ENCODE assay signal across 20 cellular contexts in genomic region chr1:72827285-72827684, GRCh38.
A peak's percentile ranks its signal among the peaks of the same experiment; 100 is the strongest.
DNase-seq lines count a peak whose midpoint lies in the region; ATAC-seq, FAIRE-seq and TF ChIP-seq lines count a peak whose summit lies in the region.
"Had no signal": no experiment of that assay in that cellular context is flagged by ENCODE, and none has a peak within 500 bp of the region (broad histone marks: within the 10 kb centered on the region; RNA-seq: fewer than 3 reads in every experiment).

No MANE protein-coding gene starts in this region.

- H3K4me1 Mint-ChIP-seq in activated CD4-positive, alpha-beta T cell treated with anti-CD3 and anti-CD28 coated beads for 36 hours, result no peaks in the 10 kb centered on the region
- H3K4me1 Mint-ChIP-seq: activated naive CD8-positive, alpha-beta T cell treated with anti-CD3 and anti-CD28 coated beads, Interleukin-2, amount 50 U/mL, for 24 hours had no signal

- no peak overlapping the region for H2BK20ac ChIP-seq in H1 (ENCODE audit: low read length)

- H3K9me3 Mint-ChIP-seq in activated CD4-positive, alpha-beta T cell treated with anti-CD3 and anti-CD28 coated beads for 36 hours (ENCODE audit: low read depth), result peaks cover 13% of the 10 kb centered on the region

- H3K23ac ChIP-seq in H1 (ENCODE audit: insufficient read length), result no peak overlapping the region

- H2BK12ac ChIP-seq in H1 (ENCODE audit: low read depth, low read length), result no peak overlapping the region

- no peak overlapping the region for H4K5ac ChIP-seq in H1 (ENCODE audit: insufficient read length, low read depth, low read length)

- H2BK15ac ChIP-seq in H1 (ENCODE audit: low read length), result no peak overlapping the region

- POLR2A ChIA-PET in H1 (lab: Charles Lee; ENCODE audit: partially characterized antibody), result no interaction called here
- POLR2A ChIA-PET in activated CD4-positive, alpha-beta T cell treated with anti-CD3 and anti-CD28 coated beads for 36 hours (lab: Charles Lee), result no interaction called here

- H3K4ac ChIP-seq in H1 (replicated peaks; ENCODE audit: insufficient read length, low read depth, low read length), result no peak overlapping the region

- intact Hi-C loops in activated CD4-positive, alpha-beta T cell treated with anti-CD3 and anti-CD28 coated beads for 36 hours (cut with DNase I, micrococcal nuclease), result no loop called here

- H3K27ac ChIP-seq in GM23248 (no peak overlapping the region), H1 (ENCODE audit: low read depth, low read length) (no peak overlapping the region)
- H3K27ac ChIP-seq: neutrophil, right lobe of liver, VCaP had no signal

- CTCF ChIA-PET in H1 (lab: Charles Lee; ENCODE audit: partially characterized antibody), result no interaction called here
- CTCF ChIA-PET in activated CD4-positive, alpha-beta T cell treated with anti-CD3 and anti-CD28 coated beads for 36 hours (lab: Charles Lee), result no interaction called here

- H3K9ac ChIP-seq in GM23248 (no peak overlapping the region), H1 (replicated peaks in 1 of 4; ENCODE audit: extremely low read depth in 1 of 4, low read depth in 3 of 4, low read length in 3 of 4) (no peak overlapping the region)

- H2BK5ac ChIP-seq in H1 (ENCODE audit: low read depth, low read length), result no peak overlapping the region

- no peak overlapping the region for H3K18ac ChIP-seq in H1 (ENCODE audit: extremely low read depth, low read length)

- no peaks in the 10 kb centered on the region for H3K9me2 ChIP-seq in GM23248 (ENCODE audit: insufficient read depth)

- DNase-seq in GM23248, result peak; percentile 31
- peak; percentile 7 for DNase-seq in NOMO-1 treated with dmso at 0.1 percent for 144 hours (lab: John Stamatoyannopoulos, UW; ENCODE audit: unreplicated experiment)
- no peak for DNase-seq in H1 (ENCODE audit: low read depth in 1 of 2, low spot score in 2 of 2)
- peak; percentile 36 for DNase-seq in renal cortical epithelial cell (ENCODE audit: low read depth)
- DNase-seq in activated CD4-positive, alpha-beta T cell treated with anti-CD3 and anti-CD28 coated beads for 36 hours, result no peak
- DNase-seq in NCI-H524 treated with DMSO at 0.1 percent for 48 hours (lab: John Stamatoyannopoulos, UW), result no peak
- no peak for DNase-seq in NCI-H510A (lab: John Stamatoyannopoulos, UW)
- DNase-seq: activated CD8-positive, alpha-beta T cell treated with anti-CD3 and anti-CD28 coated beads, Interleukin-2, amount 10 ng/mL, durations not matched to agents 7 days and 5 days; activated naive CD8-positive, alpha-beta T cell treated with anti-CD3 and anti-CD28 coated beads, Interleukin-2, amount 50 U/mL, for 24 hours; NCI-H1436; NCI-H446 treated with DMSO at 0.1 percent for 48 hours; right lobe of liver; stimulated activated CD4-positive, alpha-beta T cell treated with anti-CD3 and anti-CD28 coated beads, Interleukin-2, amount 100 ng/mL, for 48 hours had no signal

- no peak overlapping the region for H4K8ac ChIP-seq in H1 (ENCODE audit: extremely low read depth, insufficient read depth, low read length)

- H3K4me1 ChIP-seq in GM23248 (ENCODE audit: insufficient read depth) (no peaks in the 10 kb centered on the region), H1 (replicated peaks in 1 of 4; ENCODE audit: control insufficient read depth in 3 of 4, insufficient read depth in 4 of 4, low read length in 3 of 4) (peaks cover 0 to 7% (median 1%) of the 10 kb centered on the region in 4 experiments; a peak in 3 of 7 replicates)
- H3K4me1 ChIP-seq: right lobe of liver had no signal

- no peaks in the 10 kb centered on the region for H3K27me3 ChIP-seq in GM23248 (replicated peaks; ENCODE audit: insufficient read depth)
- no peaks in the 10 kb centered on the region for H3K27me3 ChIP-seq in H1 (replicated peaks in 1 of 4; ENCODE audit: control insufficient read depth in 3 of 4, extremely low read depth in 1 of 4, insufficient read depth in 3 of 4, low read length in 3 of 4)
- H3K27me3 ChIP-seq: neutrophil, right lobe of liver had no signal

- no peak overlapping the region for H3K4me2 ChIP-seq in GM23248 (ENCODE audit: unreplicated experiment)
- no peak overlapping the region for H3K4me2 ChIP-seq in H1 (ENCODE audit: insufficient read depth in 1 of 2, low read depth in 2 of 2, low read length in 2 of 2)

- no peak overlapping the region for H3K27ac Mint-ChIP-seq in activated CD4-positive, alpha-beta T cell treated with anti-CD3 and anti-CD28 coated beads for 36 hours
- H3K27ac Mint-ChIP-seq: activated CD8-positive, alpha-beta T cell treated with anti-CD3 and anti-CD28 coated beads, Interleukin-2, amount 10 ng/mL, durations not matched to agents 7 days and 5 days; activated naive CD8-positive, alpha-beta T cell treated with anti-CD3 and anti-CD28 coated beads, Interleukin-2, amount 50 U/mL, for 24 hours; CD14-positive monocyte had no signal

- H3K79me1 ChIP-seq in H1 (ENCODE audit: low read depth, low read length), result no peaks in the 10 kb centered on the region

- no peak for FAIRE-seq in H1 (lab: Jason Lieb, UNC)
- FAIRE-seq: GM12878, K562, keratinocyte had no signal

- H3K79me2 ChIP-seq in GM23248 (ENCODE audit: insufficient read depth) (no peaks in the 10 kb centered on the region), H1 (ENCODE audit: control insufficient read depth in 1 of 2, insufficient read depth in 2 of 2, low read length in 2 of 2) (no peaks in the 10 kb centered on the region)

- no peak overlapping the region for H4K91ac ChIP-seq in H1 (replicated peaks; ENCODE audit: insufficient read length, low read length)

- no peak overlapping the region for H2AK5ac ChIP-seq in H1 (ENCODE audit: low read depth, low read length)

- H3K9me3 ChIP-seq in GM23248 (ENCODE audit: low read depth), result no peaks in the 10 kb centered on the region
- H3K9me3 ChIP-seq in H1 (ENCODE audit: insufficient read depth in 2 of 2, low read depth in 1 of 2, low read length in 1 of 2), result peaks cover 0 to 6% of the 10 kb centered on the region in 2 experiments; a peak in 1 of 4 replicates
- H3K9me3 ChIP-seq: neutrophil, right lobe of liver had no signal

- no peak overlapping the region for H2BK120ac ChIP-seq in H1 (replicated peaks; ENCODE audit: low read depth, low read length)

- H3K14ac ChIP-seq in H1 (ENCODE audit: insufficient read length), result no peak overlapping the region

- H3K36me3 ChIP-seq in GM23248 (ENCODE audit: low read depth), result no peaks in the 10 kb centered on the region
- no peaks in the 10 kb centered on the region for H3K36me3 ChIP-seq in H1 (ENCODE audit: control insufficient read depth in 2 of 4, insufficient read depth in 4 of 4, low read length in 3 of 4)
- H3K36me3 ChIP-seq: neutrophil, right lobe of liver had no signal

- no peak for TF ChIP-seq EP300 in H1 (IDR thresholded peaks at IDR 0.05; ENCODE audit: borderline replicate concordance in 1 of 2, low read depth in 2 of 2, low read length in 2 of 2)

- no peaks in the 10 kb centered on the region for H4K20me1 ChIP-seq in GM23248 (ENCODE audit: insufficient read depth)
- H4K20me1 ChIP-seq in H1 (replicated peaks in 1 of 2; ENCODE audit: control insufficient read depth in 1 of 2, insufficient read depth in 2 of 2, low read length in 2 of 2), result no peaks in the 10 kb centered on the region

- no peak overlapping the region for H3K4me3 ChIP-seq in GM23248
- H3K4me3 ChIP-seq in H1 (ENCODE audit: extremely low read depth in 1 of 4, insufficient read depth in 2 of 4, low read depth in 3 of 4, low read length in 4 of 4), result no peak overlapping the region
- H3K4me3 ChIP-seq: GM12878, K562, right lobe of liver had no signal

- TF ChIP-seq RAD21 in H1 (IDR thresholded peaks at IDR 0.05 in 1 of 2, conservative IDR thresholded peaks at IDR 0.05 in 1 of 2; ENCODE audit: low read depth in 2 of 2, low read length in 2 of 2), result no peak

- TF ChIP-seq POLR2A in H1 (IDR thresholded peaks at IDR 0.05; ENCODE audit: control extremely low read depth in 1 of 2, low read depth in 2 of 2, low read length in 2 of 2), result no peak

- H3K4me3 Mint-ChIP-seq in activated CD4-positive, alpha-beta T cell treated with anti-CD3 and anti-CD28 coated beads for 36 hours, result no peak overlapping the region
- H3K4me3 Mint-ChIP-seq: activated CD8-positive, alpha-beta T cell treated with anti-CD3 and anti-CD28 coated beads, Interleukin-2, amount 10 ng/mL, durations not matched to agents 7 days and 5 days; activated naive CD8-positive, alpha-beta T cell treated with anti-CD3 and anti-CD28 coated beads, Interleukin-2, amount 50 U/mL, for 24 hours; CD14-positive monocyte had no signal

- H3K56ac ChIP-seq in H1 (replicated peaks; ENCODE audit: insufficient read length, low read depth, low read length), result no peak overlapping the region

- TF ChIP-seq CTCF in H1 (IDR thresholded peaks at IDR 0.05; ENCODE audit: control extremely low read depth in 1 of 3, insufficient read depth in 1 of 3, low read depth in 1 of 3, low read length in 3 of 3), result no peak

- no peaks in the 10 kb centered on the region for H3K27me3 Mint-ChIP-seq in activated CD4-positive, alpha-beta T cell treated with anti-CD3 and anti-CD28 coated beads for 36 hours
- H3K27me3 Mint-ChIP-seq: activated naive CD8-positive, alpha-beta T cell treated with anti-CD3 and anti-CD28 coated beads, Interleukin-2, amount 50 U/mL, for 24 hours had no signal

- no peak for ATAC-seq in activated CD4-positive, alpha-beta T cell treated with anti-CD3 and anti-CD28 coated beads for 36 hours
- no peak for ATAC-seq in GM21360 (IDR thresholded peaks at IDR 0.05; ENCODE audit: unreplicated experiment)
- ATAC-seq: activated CD8-positive, alpha-beta T cell treated with anti-CD3 and anti-CD28 coated beads, Interleukin-2, amount 10 ng/mL, durations not matched to agents 7 days and 5 days; activated naive CD8-positive, alpha-beta T cell treated with anti-CD3 and anti-CD28 coated beads, Interleukin-2, amount 50 U/mL, for 24 hours; GM12878; K562; right lobe of liver had no signal

- in situ Hi-C loops in GM23248 (cut with MboI), result no loop called here

- H3K23me2 ChIP-seq in H1 (ENCODE audit: low read depth, low read length), result no peaks in the 10 kb centered on the region

- no peaks in the 10 kb centered on the region for H3K36me3 Mint-ChIP-seq in activated CD4-positive, alpha-beta T cell treated with anti-CD3 and anti-CD28 coated beads for 36 hours (ENCODE audit: low read depth)
- H3K36me3 Mint-ChIP-seq: CD14-positive monocyte had no signal

- no peaks in the 10 kb centered on the region for H3F3A ChIP-seq in GM23248 (ENCODE audit: insufficient read depth)

- no peak overlapping the region for H2AFZ ChIP-seq in GM23248
- no peak overlapping the region for H2AFZ ChIP-seq in H1 (ENCODE audit: low read length)

TF ChIP-seq in H1, 55 proteins besides CTCF, POLR2A, EP300 and RAD21:
- TF ChIP-seq RXRA (IDR thresholded peaks at IDR 0.05; ENCODE audit: insufficient read depth, low read depth, low read length) (no peak), JUND (IDR thresholded peaks at IDR 0.05; ENCODE audit: low read length) (peak; percentile 54; the same call in 1 of the 2 replicates)

Comparison
In these comparisons a context has a peak if more than half of its experiments do, and no peak if none do; other contexts are left out.
1. DNase-seq: peak in GM23248 (single experiment), NOMO-1 treated with dmso at 0.1 percent for 144 hours (single experiment) and renal cortical epithelial cell (single experiment); none in H1 (0 of 2), activated CD4-positive, alpha-beta T cell treated with anti-CD3 and anti-CD28 coated beads for 36 hours (single experiment), NCI-H524 treated with DMSO at 0.1 percent for 48 hours (single experiment) and NCI-H510A (single experiment).